1 cellular context compared by ENCODE assay signal in the genomic region with DNA sequence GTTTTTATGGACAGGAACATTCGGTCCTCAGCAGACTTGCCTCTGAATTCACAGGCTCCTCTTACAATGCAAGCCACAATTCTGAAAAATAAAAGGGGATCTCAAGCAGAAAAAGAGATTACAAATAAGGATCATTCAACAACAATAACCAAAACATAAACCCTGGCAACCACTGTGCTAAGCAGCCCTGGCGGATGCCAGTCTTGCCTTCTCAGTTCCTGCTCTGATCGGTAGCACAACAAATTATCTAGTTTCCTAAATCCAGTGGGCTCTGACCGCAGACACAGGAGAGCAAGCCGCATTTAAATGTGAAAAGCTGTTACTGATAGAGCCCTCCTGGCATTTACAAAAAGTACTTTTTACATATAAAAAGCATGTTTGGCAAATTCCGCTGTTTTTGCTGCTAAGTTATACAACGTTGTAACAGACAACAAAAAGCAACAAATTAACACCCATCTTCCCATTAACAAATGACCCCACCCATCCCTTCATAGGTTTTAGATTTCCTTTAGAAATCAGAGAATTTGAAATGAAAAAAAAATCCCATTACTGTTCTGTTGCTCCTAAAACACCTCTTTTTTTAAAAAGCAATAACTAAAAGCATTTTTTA.
TF ChIP-seq lines count a peak whose summit lies in the region.

No MANE protein-coding gene starts in this region.

TF ChIP-seq in H1, 55 proteins besides CTCF, POLR2A, EP300 and RAD21:
- TF ChIP-seq SP1 (IDR thresholded peaks at IDR 0.05; ENCODE audit: low read depth, low read length): 0 out of 2 replicates have a peak, but pooled peaks have one; percentile 29
- TF ChIP-seq TAF1 (IDR thresholded peaks at IDR 0.05; ENCODE audit: low read depth, low read length): no peak
- no peak for TF ChIP-seq HDAC2 (IDR thresholded peaks at IDR 0.05; ENCODE audit: borderline replicate concordance in 1 of 2, low read depth in 2 of 2, low read length in 2 of 2)
- no peak for TF ChIP-seq PHF8 (conservative IDR thresholded peaks at IDR 0.05; ENCODE audit: low read depth, low read length)
- TF ChIP-seq, protein P1, sequence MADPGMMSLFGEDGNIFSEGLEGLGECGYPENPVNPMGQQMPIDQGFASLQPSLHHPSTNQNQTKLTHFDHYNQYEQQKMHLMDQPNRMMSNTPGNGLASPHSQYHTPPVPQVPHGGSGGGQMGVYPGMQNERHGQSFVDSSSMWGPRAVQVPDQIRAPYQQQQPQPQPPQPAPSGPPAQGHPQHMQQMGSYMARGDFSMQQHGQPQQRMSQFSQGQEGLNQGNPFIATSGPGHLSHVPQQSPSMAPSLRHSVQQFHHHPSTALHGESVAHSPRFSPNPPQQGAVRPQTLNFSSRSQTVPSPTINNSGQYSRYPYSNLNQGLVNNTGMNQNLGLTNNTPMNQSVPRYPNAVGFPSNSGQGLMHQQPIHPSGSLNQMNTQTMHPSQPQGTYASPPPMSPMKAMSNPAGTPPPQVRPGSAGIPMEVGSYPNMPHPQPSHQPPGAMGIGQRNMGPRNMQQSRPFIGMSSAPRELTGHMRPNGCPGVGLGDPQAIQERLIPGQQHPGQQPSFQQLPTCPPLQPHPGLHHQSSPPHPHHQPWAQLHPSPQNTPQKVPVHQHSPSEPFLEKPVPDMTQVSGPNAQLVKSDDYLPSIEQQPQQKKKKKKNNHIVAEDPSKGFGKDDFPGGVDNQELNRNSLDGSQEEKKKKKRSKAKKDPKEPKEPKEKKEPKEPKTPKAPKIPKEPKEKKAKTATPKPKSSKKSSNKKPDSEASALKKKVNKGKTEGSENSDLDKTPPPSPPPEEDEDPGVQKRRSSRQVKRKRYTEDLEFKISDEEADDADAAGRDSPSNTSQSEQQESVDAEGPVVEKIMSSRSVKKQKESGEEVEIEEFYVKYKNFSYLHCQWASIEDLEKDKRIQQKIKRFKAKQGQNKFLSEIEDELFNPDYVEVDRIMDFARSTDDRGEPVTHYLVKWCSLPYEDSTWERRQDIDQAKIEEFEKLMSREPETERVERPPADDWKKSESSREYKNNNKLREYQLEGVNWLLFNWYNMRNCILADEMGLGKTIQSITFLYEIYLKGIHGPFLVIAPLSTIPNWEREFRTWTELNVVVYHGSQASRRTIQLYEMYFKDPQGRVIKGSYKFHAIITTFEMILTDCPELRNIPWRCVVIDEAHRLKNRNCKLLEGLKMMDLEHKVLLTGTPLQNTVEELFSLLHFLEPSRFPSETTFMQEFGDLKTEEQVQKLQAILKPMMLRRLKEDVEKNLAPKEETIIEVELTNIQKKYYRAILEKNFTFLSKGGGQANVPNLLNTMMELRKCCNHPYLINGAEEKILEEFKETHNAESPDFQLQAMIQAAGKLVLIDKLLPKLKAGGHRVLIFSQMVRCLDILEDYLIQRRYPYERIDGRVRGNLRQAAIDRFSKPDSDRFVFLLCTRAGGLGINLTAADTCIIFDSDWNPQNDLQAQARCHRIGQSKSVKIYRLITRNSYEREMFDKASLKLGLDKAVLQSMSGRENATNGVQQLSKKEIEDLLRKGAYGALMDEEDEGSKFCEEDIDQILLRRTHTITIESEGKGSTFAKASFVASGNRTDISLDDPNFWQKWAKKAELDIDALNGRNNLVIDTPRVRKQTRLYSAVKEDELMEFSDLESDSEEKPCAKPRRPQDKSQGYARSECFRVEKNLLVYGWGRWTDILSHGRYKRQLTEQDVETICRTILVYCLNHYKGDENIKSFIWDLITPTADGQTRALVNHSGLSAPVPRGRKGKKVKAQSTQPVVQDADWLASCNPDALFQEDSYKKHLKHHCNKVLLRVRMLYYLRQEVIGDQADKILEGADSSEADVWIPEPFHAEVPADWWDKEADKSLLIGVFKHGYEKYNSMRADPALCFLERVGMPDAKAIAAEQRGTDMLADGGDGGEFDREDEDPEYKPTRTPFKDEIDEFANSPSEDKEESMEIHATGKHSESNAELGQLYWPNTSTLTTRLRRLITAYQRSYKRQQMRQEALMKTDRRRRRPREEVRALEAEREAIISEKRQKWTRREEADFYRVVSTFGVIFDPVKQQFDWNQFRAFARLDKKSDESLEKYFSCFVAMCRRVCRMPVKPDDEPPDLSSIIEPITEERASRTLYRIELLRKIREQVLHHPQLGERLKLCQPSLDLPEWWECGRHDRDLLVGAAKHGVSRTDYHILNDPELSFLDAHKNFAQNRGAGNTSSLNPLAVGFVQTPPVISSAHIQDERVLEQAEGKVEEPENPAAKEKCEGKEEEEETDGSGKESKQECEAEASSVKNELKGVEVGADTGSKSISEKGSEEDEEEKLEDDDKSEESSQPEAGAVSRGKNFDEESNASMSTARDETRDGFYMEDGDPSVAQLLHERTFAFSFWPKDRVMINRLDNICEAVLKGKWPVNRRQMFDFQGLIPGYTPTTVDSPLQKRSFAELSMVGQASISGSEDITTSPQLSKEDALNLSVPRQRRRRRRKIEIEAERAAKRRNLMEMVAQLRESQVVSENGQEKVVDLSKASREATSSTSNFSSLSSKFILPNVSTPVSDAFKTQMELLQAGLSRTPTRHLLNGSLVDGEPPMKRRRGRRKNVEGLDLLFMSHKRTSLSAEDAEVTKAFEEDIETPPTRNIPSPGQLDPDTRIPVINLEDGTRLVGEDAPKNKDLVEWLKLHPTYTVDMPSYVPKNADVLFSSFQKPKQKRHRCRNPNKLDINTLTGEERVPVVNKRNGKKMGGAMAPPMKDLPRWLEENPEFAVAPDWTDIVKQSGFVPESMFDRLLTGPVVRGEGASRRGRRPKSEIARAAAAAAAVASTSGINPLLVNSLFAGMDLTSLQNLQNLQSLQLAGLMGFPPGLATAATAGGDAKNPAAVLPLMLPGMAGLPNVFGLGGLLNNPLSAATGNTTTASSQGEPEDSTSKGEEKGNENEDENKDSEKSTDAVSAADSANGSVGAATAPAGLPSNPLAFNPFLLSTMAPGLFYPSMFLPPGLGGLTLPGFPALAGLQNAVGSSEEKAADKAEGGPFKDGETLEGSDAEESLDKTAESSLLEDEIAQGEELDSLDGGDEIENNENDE (IDR thresholded peaks at IDR 0.05; ENCODE audit: insufficient replicate concordance, low read length): peak; percentile 72
- TF ChIP-seq SIN3A (conservative IDR thresholded peaks at IDR 0.05 in 1 of 2, IDR thresholded peaks at IDR 0.05 in 1 of 2; ENCODE audit: low read depth in 1 of 2, low read length in 2 of 2): no peak
- 0 out of 2 replicates have a peak, but pooled peaks have one; percentile 16 for TF ChIP-seq TEAD4 (IDR thresholded peaks at IDR 0.05; ENCODE audit: low read depth, low read length)
- 0 out of 2 replicates have a peak, but pooled peaks have one; percentile 35 for TF ChIP-seq POU5F1 (IDR thresholded peaks at IDR 0.05; ENCODE audit: low read depth, low read length)
- TF ChIP-seq CREB1 (IDR thresholded peaks at IDR 0.05): no peak
- no peak for TF ChIP-seq SIRT6 (IDR thresholded peaks at IDR 0.05; ENCODE audit: low read length)
- TF ChIP-seq CTBP2 (IDR thresholded peaks at IDR 0.05; ENCODE audit: borderline replicate concordance, insufficient read depth, insufficient read length, low read length): no peak
